In genomic region chr9:2267171-2267740, GRCh38 we compare ENCODE assay signal across 19 cellular contexts.
A peak's percentile ranks its signal among the peaks of the same experiment; 100 is the strongest.
DNase-seq lines count a peak whose midpoint lies in the region; ATAC-seq, FAIRE-seq and TF ChIP-seq lines count a peak whose summit lies in the region.
"Had no signal": no experiment of that assay in that cellular context is flagged by ENCODE, and none has a peak within 500 bp of the region (broad histone marks: within the 10 kb centered on the region; RNA-seq: fewer than 3 reads in every experiment).

No MANE protein-coding gene starts in this region.

- no peak overlapping the region for H3K4me3 ChIP-seq in BLaER1 treated with 17β-estradiol and CSF1 and Interleukin-3, amounts not matched to agents 10 nM and 100 nM
- H3K4me3 ChIP-seq in heart left ventricle (peak overlapping the region in 1 of 12 donors; percentile 7), pancreas (no peak overlapping the region)
- H3K4me3 ChIP-seq: gastrocnemius medialis, skin epidermis had no signal

- CTCF ChIA-PET in WTC11 (lab: Charles Lee), result interaction anchor here (0.5 to 1.6 kb wide), 2 partner anchors 26 to 346 kb away, joined by 4 read pairs; no protein-coding TSS in a partner anchor

- TF ChIP-seq POLR2A in heart left ventricle (IDR thresholded peaks at IDR 0.05), result no peak

- DNase-seq in WTC11 (ENCODE audit: low spot score) (no peak), heart left ventricle (peak in 4 of 5 donors; percentile 40 to 72 (median 54)), pancreas (no peak), NCI-H345 treated with DMSO at 0.1 percent for 48 hours (lab: John Stamatoyannopoulos, UW; ENCODE audit: unreplicated experiment) (no peak), NCI-H748 treated with DMSO at 0.1 percent for 48 hours (lab: John Stamatoyannopoulos, UW) (no peak), T-helper 17 cell (no peak)
- DNase-seq in activated CD8-positive, alpha-beta memory T cell treated with anti-CD3 and anti-CD28 coated beads, Interleukin-2, amount 50 U/mL, for 4 hours, result no peak
- DNase-seq: activated CD4-positive, alpha-beta T cell treated with anti-CD3 and anti-CD28 coated beads, Interleukin-2, amount 50 U/mL, for 1 hour; anterior cingulate cortex; effector CD8-positive, alpha-beta T cell; gastrocnemius medialis; islet precursor cell; naive thymus-derived CD4-positive, alpha-beta T cell; NCI-H2029; NCI-H774 had no signal

- POLR2A ChIA-PET in WTC11 (lab: Charles Lee), result no interaction called here

- no peaks in the 10 kb centered on the region; a peak in 1 of 22 replicates for H3K36me3 ChIP-seq in BLaER1 treated with 17β-estradiol and CSF1 and Interleukin-3, amounts not matched to agents 10 nM and 100 nM
- H3K36me3 ChIP-seq in heart left ventricle (no peaks in the 10 kb centered on the region), pancreas (no peaks in the 10 kb centered on the region)
- H3K36me3 ChIP-seq: gastrocnemius medialis had no signal

- no peak for TF ChIP-seq CTCF in WTC11 (IDR thresholded peaks at IDR 0.05)
- TF ChIP-seq CTCF in heart left ventricle (IDR thresholded peaks at IDR 0.05), result no peak
- TF ChIP-seq CTCF in pancreas (IDR thresholded peaks at IDR 0.05), result no peak

- no peaks in the 10 kb centered on the region for H4K20me1 ChIP-seq in BLaER1 treated with 17β-estradiol and CSF1 and Interleukin-3, amounts not matched to agents 10 nM and 100 nM

- no peak overlapping the region for H3K4me3 Mint-ChIP-seq in WTC11
- H3K4me3 Mint-ChIP-seq in T-helper 17 cell, result no peak overlapping the region
- H3K4me3 Mint-ChIP-seq: naive thymus-derived CD4-positive, alpha-beta T cell had no signal

- 0 out of 22 replicates have a peak overlapping the region, but pooled peaks of 1 of the 11 experiments have one; percentile 3 for H3K9ac ChIP-seq in BLaER1 treated with 17β-estradiol and CSF1 and Interleukin-3, amounts not matched to agents 10 nM and 100 nM

- peak overlapping the region in 7 of 11 experiments; percentile 3 to 36 (median 14); a peak in 6 of 22 replicates for H3K4me2 ChIP-seq in BLaER1 treated with 17β-estradiol and CSF1 and Interleukin-3, amounts not matched to agents 10 nM and 100 nM

- H3K27me3 ChIP-seq in BLaER1 treated with 17β-estradiol and CSF1 and Interleukin-3, amounts not matched to agents 10 nM and 100 nM, result no peaks in the 10 kb centered on the region
- H3K27me3 ChIP-seq in heart left ventricle (no peaks in the 10 kb centered on the region), pancreas (no peaks in the 10 kb centered on the region)
- H3K27me3 ChIP-seq: gastrocnemius medialis had no signal

- intact Hi-C loops in heart left ventricle (cut with DNase I), result loop anchor here in 1 of 10 donors (10.0 kb wide), 1 partner anchor 58 kb away; no protein-coding TSS in a partner anchor
- intact Hi-C loops in pancreas (cut with DNase I), result no loop called here

- ATAC-seq in WTC11 (peak; percentile 29), heart left ventricle (peak; percentile 94 to 98 (median 98)), pancreas (peak in 3 of 4 donors; percentile 46 to 88 (median 88)), T-helper 17 cell (no peak)
- ATAC-seq: naive thymus-derived CD4-positive, alpha-beta T cell had no signal

- peaks cover 0 to 45% (median 20%) of the 10 kb centered on the region in 11 experiments; a peak in 16 of 22 replicates for H3K9me3 ChIP-seq in BLaER1 treated with 17β-estradiol and CSF1 and Interleukin-3, amounts not matched to agents 10 nM and 100 nM (replicated peaks in 1 of 11)
- H3K9me3 ChIP-seq in heart left ventricle (no peaks in the 10 kb centered on the region), pancreas (no peaks in the 10 kb centered on the region), T-helper 17 cell (ENCODE audit: control insufficient read depth, low read length, poor library complexity, severe bottlenecking) (no peaks in the 10 kb centered on the region)
- H3K9me3 ChIP-seq: gastrocnemius medialis had no signal

- FAIRE-seq in pancreas (lab: Jason Lieb, UNC), result no peak
- FAIRE-seq: D721Med had no signal

- H3K27ac ChIP-seq in BLaER1 treated with 17β-estradiol and CSF1 and Interleukin-3, amounts not matched to agents 10 nM and 100 nM, result peak overlapping the region in 1 of 11 experiments; percentile 30; a peak in 3 of 22 replicates
- H3K27ac ChIP-seq in heart left ventricle, result peak overlapping the region in 9 of 12 donors; percentile 6 to 68 (median 34)
- H3K27ac ChIP-seq in pancreas, result no peak overlapping the region
- H3K27ac ChIP-seq: gastrocnemius medialis, RWPE1 had no signal

- no peak overlapping the region; the same call in 1 of the 2 replicates for H3K27ac Mint-ChIP-seq in WTC11
- no peak overlapping the region for H3K27ac Mint-ChIP-seq in T-helper 17 cell
- H3K27ac Mint-ChIP-seq: naive thymus-derived CD4-positive, alpha-beta T cell had no signal

- H3K27me3 Mint-ChIP-seq in WTC11 (ENCODE audit: low read depth) (no peaks in the 10 kb centered on the region; the same call in 1 of the 2 replicates), T-helper 17 cell (peaks cover 33% of the 10 kb centered on the region)

- peaks cover 31% of the 10 kb centered on the region for H3K4me1 Mint-ChIP-seq in WTC11
- peaks cover 7% of the 10 kb centered on the region for H3K4me1 Mint-ChIP-seq in T-helper 17 cell

- H3K4me1 ChIP-seq in BLaER1 treated with 17β-estradiol and CSF1 and Interleukin-3, amounts not matched to agents 10 nM and 100 nM, result peaks cover 32 to 87% (median 74%) of the 10 kb centered on the region in 10 experiments
- H3K4me1 ChIP-seq in heart left ventricle (peaks cover 0 to 18% (median 9%) of the 10 kb centered on the region in 12 donors), pancreas (no peaks in the 10 kb centered on the region)

- 22 to 36% (median 34%) methylated on average over 8 of the region's 8 CpGs for WGBS in heart left ventricle, 4 donors
- 62 to 65% methylated on average over 8 of the region's 8 CpGs for WGBS in pancreas, 2 donors

- H3K9me3 Mint-ChIP-seq in WTC11, result peaks cover 19% of the 10 kb centered on the region
- H3K9me3 Mint-ChIP-seq: naive thymus-derived CD4-positive, alpha-beta T cell had no signal

- H3K36me3 Mint-ChIP-seq in WTC11, result peaks cover 13% of the 10 kb centered on the region
- H3K36me3 Mint-ChIP-seq in T-helper 17 cell (ENCODE audit: low read depth), result no peaks in the 10 kb centered on the region

TF ChIP-seq in WTC11, 78 proteins besides CTCF, POLR2A, EP300 and RAD21 (continues in another document):
- TF ChIP-seq CREM (CRISPR knock-in tag; IDR thresholded peaks at IDR 0.05) (no peak), ZBTB43 (CRISPR knock-in tag; IDR thresholded peaks at IDR 0.05) (no peak), FOXJ3 (CRISPR knock-in tag; IDR thresholded peaks at IDR 0.05; ENCODE audit: borderline replicate concordance) (no peak), FOXP4 (CRISPR knock-in tag; IDR thresholded peaks at IDR 0.05) (no peak), MLX (CRISPR knock-in tag; IDR thresholded peaks at IDR 0.05) (no peak), NR2C2 (CRISPR knock-in tag; IDR thresholded peaks at IDR 0.05) (no peak), MYBL2 (CRISPR knock-in tag; IDR thresholded peaks at IDR 0.05) (no peak)

Comparison
In these comparisons a context has a peak if more than half of its experiments do, and no peak if none do; other contexts are left out.
1. H3K27ac ChIP-seq: peak in heart left ventricle (9 of 12); none in pancreas (0 of 4).
2. DNase-seq: peak in heart left ventricle (4 of 5); none in WTC11 (single experiment), pancreas (0 of 6), activated CD8-positive, alpha-beta memory T cell treated with anti-CD3 and anti-CD28 coated beads, Interleukin-2, amount 50 U/mL, for 4 hours (single experiment), NCI-H345 treated with DMSO at 0.1 percent for 48 hours (single experiment), NCI-H748 treated with DMSO at 0.1 percent for 48 hours (single experiment) and T-helper 17 cell (0 of 3).